13 cellular contexts compared by ENCODE assay signal in the genomic region with DNA sequence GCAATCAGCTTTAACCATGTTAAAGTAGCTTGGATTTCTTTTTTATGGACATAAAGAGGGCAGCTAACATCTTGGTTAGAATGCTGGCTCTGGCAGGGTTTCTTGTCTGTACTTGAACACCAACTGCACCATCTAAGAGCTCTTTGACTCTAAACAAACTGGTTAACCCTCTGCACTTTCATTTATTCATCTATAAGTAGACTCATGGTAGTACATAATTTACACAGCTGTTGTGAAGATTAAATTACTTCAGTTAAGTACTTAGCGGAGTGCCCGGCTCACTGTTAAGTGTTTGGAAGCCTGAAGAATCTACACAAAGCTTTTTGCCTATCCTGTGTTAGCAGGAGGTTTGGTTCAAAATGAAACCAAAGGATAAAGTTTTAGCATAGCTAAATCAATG.
"Had no signal": no experiment of that assay in that cellular context is flagged by ENCODE, and none has a peak within 500 bp of the region (broad histone marks: within the 10 kb centered on the region; RNA-seq: fewer than 3 reads in every experiment).

No MANE protein-coding gene starts in this region.

- ATAC-seq: activated CD8-positive, alpha-beta T cell treated with anti-CD3 and anti-CD28 coated beads for 36 hours; activated T-cell treated with anti-CD3 and anti-CD28 coated beads, Interleukin-2, amount 50 U/mL, for 72 hours; gastroesophageal sphincter; left ventricle myocardium superior had no signal

- H3K4me1 Mint-ChIP-seq: activated naive CD8-positive, alpha-beta T cell treated with anti-CD3 and anti-CD28 coated beads, Interleukin-2, amount 10 ng/mL, durations not matched to agents 7 days and 5 days had no signal

- H3K36me3 Mint-ChIP-seq: activated naive CD8-positive, alpha-beta T cell treated with anti-CD3 and anti-CD28 coated beads, Interleukin-2, amount 10 ng/mL, durations not matched to agents 7 days and 5 days had no signal

- H3K9me3 Mint-ChIP-seq: neural crest cell had no signal

- H3K27ac Mint-ChIP-seq: activated CD8-positive, alpha-beta T cell treated with anti-CD3 and anti-CD28 coated beads for 36 hours; activated naive CD8-positive, alpha-beta T cell treated with anti-CD3 and anti-CD28 coated beads, Interleukin-2, amount 10 ng/mL, durations not matched to agents 7 days and 5 days; activated T-cell treated with anti-CD3 and anti-CD28 coated beads, Interleukin-2, amount 50 U/mL, for 72 hours had no signal

- H3K27me3 Mint-ChIP-seq: activated CD8-positive, alpha-beta T cell treated with anti-CD3 and anti-CD28 coated beads for 36 hours; activated naive CD8-positive, alpha-beta T cell treated with anti-CD3 and anti-CD28 coated beads, Interleukin-2, amount 10 ng/mL, durations not matched to agents 7 days and 5 days had no signal

- H3K4me3 Mint-ChIP-seq: activated CD8-positive, alpha-beta T cell treated with anti-CD3 and anti-CD28 coated beads for 36 hours; activated naive CD8-positive, alpha-beta T cell treated with anti-CD3 and anti-CD28 coated beads, Interleukin-2, amount 10 ng/mL, durations not matched to agents 7 days and 5 days; activated T-cell treated with anti-CD3 and anti-CD28 coated beads, Interleukin-2, amount 50 U/mL, for 72 hours; neural crest cell had no signal

- DNase-seq: activated CD8-positive, alpha-beta memory T cell treated with anti-CD3 and anti-CD28 coated beads, Interleukin-2, amount 50 U/mL, for 4 hours; activated CD8-positive, alpha-beta T cell treated with anti-CD3 and anti-CD28 coated beads for 36 hours; activated naive CD8-positive, alpha-beta T cell treated with anti-CD3 and anti-CD28 coated beads, Interleukin-2, amount 10 ng/mL, durations not matched to agents 7 days and 5 days; activated T-cell treated with anti-CD3 and anti-CD28 coated beads, Interleukin-2, amount 50 U/mL, for 72 hours; anterior cingulate cortex; dermis blood vessel endothelial cell; kidney; left ventricle myocardium superior; ovary; stimulated activated CD4-positive, alpha-beta T cell treated with anti-CD3 and anti-CD28 coated beads, Interleukin-15, amount 100 ng/mL, for 24 hours; stomach had no signal
